Comparison of ENCODE assay signal across 8 cellular contexts in the genomic region with DNA sequence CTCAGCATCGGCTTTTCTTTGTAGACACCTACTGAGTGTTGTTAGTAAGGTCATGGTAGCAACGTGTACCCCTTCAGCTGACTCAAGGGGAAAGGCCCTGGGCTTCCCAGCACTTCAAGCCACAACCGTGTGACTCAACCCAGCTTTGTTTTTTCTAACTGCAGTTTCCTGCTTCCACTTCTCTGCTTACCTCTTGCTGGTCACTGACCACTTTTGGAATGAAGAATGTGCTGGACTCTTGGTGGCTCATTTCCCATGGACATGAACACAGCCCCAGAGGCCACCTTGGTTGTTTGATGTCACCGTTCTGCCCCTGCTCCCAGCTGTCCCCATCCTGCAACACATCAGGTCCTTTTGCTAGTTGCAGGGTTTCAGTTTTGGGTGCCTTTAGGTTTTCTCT.
DNase-seq lines count a peak whose midpoint lies in the region; ATAC-seq lines count a peak whose summit lies in the region.

No MANE protein-coding gene starts in this region.

- peak; percentile 61 for ATAC-seq in HG02623 (IDR thresholded peaks at IDR 0.05; ENCODE audit: unreplicated experiment)

- peak; percentile 84 for DNase-seq in EL
- DNase-seq in SW480 (ENCODE audit: low spot score): peak; percentile 67
- peak; percentile 48 for DNase-seq in brain pericyte (ENCODE audit: low read depth, low spot score)
- DNase-seq in stimulated activated CD4-positive, alpha-beta T cell treated with anti-CD3 and anti-CD28 coated beads, Interleukin-1b, Interleukin-23, amount 100 ng/mL, for 4 hours (ENCODE audit: low read depth in 2 of 2): peak; percentile 47 to 55
- no peak for DNase-seq in DMS79 treated with DMSO at 0.1 percent for 48 hours (lab: John Stamatoyannopoulos, UW)
- no peak for DNase-seq in NCI-H1694 treated with DMSO at 0.1 percent for 48 hours (lab: John Stamatoyannopoulos, UW)
- no peak for DNase-seq in NCI-H82 (lab: John Stamatoyannopoulos, UW)

Comparison
In these comparisons a context has a peak if more than half of its experiments do, and no peak if none do; other contexts are left out.
1. DNase-seq: peak in EL (single experiment), SW480 (single experiment), brain pericyte (single experiment) and stimulated activated CD4-positive, alpha-beta T cell treated with anti-CD3 and anti-CD28 coated beads, Interleukin-1b, Interleukin-23, amount 100 ng/mL, for 4 hours (2 of 2); none in DMS79 treated with DMSO at 0.1 percent for 48 hours (single experiment), NCI-H1694 treated with DMSO at 0.1 percent for 48 hours (single experiment) and NCI-H82 (single experiment).